8 cellular contexts compared by ENCODE assay signal in the genomic region with DNA sequence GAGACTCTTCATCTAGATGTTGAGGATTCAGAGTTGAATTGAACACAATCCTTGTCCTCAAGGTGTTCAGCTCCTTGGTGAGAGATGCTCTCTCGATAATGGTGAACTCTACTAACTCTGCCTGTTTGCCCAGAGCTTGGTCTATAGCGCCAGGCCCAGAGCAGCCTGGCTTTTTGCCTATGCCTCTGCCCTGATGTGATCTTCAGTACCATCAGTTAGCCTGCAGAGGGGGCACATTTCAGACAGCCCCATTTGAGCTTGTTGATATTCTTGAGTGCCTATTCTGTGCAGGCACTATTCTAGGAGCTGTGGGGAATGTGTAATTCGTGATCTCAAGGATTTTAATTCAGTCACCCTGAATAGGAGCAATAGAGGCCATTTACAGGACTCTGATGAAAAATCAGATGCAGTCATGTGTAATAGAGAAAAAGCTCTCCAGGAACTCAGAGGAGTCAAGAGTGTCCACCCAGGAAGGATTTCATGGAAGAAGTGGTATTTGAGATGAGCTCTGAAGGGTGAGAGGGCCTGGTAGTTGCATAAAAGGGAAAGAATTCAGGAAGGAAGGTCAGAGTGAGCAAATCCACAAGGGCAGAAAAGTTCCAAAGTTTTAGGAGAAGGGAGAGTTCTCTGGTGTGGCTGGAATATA. TPM values are rescaled to one million over a fixed set of nuclear protein-coding genes. Genes with fewer than 3 reads are reported as not detected.
DNase-seq lines count a peak whose midpoint lies in the region; TF ChIP-seq lines count a peak whose summit lies in the region.

No MANE protein-coding gene starts in this region.

- 72% methylated on average over 3 of the region's 3 CpGs for WGBS in suprapubic skin

- intact Hi-C loops in left ventricle myocardium inferior (cut with micrococcal nuclease), result no loop called here

- DNase-seq in NCI-H2227 (lab: John Stamatoyannopoulos, UW; ENCODE audit: unreplicated experiment) (peak; percentile 20), NCI-H2227 treated with DMSO at 0.1 percent for 48 hours (lab: John Stamatoyannopoulos, UW) (no peak), Kasumi-1 (lab: John Stamatoyannopoulos, UW) (peak; percentile 57 to 67), left ventricle myocardium inferior (no peak), suprapubic skin (ENCODE audit: low spot score in 2 of 2) (no peak)
- peak; percentile 17 to 18 for DNase-seq in activated CD4-positive, alpha-beta T cell treated with anti-CD3 and anti-CD28 coated beads, Interleukin-2, amount 50 U/mL, for 4 hours
- no peak for DNase-seq in stimulated activated CD4-positive, alpha-beta T cell treated with anti-CD3 and anti-CD28 coated beads, Interleukin-2, amount 100 ng/mL, for 24 hours

- no peak for TF ChIP-seq EP300 in suprapubic skin (IDR thresholded peaks at IDR 0.05)

- H3K4me1 ChIP-seq in left ventricle myocardium inferior, result peaks cover 22% of the 10 kb centered on the region
- H3K4me1 ChIP-seq in suprapubic skin, result no peaks in the 10 kb centered on the region

- H3K27me3 ChIP-seq in left ventricle myocardium inferior (ENCODE audit: low read depth) (no peaks in the 10 kb centered on the region), suprapubic skin (no peaks in the 10 kb centered on the region)

- H3K27ac ChIP-seq in left ventricle myocardium inferior (replicated peaks) (no peak overlapping the region), temporal lobe (ENCODE audit: low read depth, low read length) (peak overlapping the region; percentile 99), suprapubic skin (no peak overlapping the region)

- peaks cover 100% of the 10 kb centered on the region for H3K36me3 ChIP-seq in left ventricle myocardium inferior
- H3K36me3 ChIP-seq in suprapubic skin, result peaks cover 96% of the 10 kb centered on the region

- no peak for TF ChIP-seq POLR2A in suprapubic skin (IDR thresholded peaks at IDR 0.05)

- H3K9me3 ChIP-seq in left ventricle myocardium inferior (replicated peaks) (no peaks in the 10 kb centered on the region), suprapubic skin (no peaks in the 10 kb centered on the region)

- TF ChIP-seq CTCF in left ventricle myocardium inferior (IDR thresholded peaks at IDR 0.05; ENCODE audit: borderline replicate concordance) (peak; percentile 50), suprapubic skin (IDR thresholded peaks at IDR 0.05) (peak in 1 of 2 donors; percentile 55)

- no peak overlapping the region for H3K4me3 ChIP-seq in left ventricle myocardium inferior
- H3K4me3 ChIP-seq in suprapubic skin, result no peak overlapping the region

RNA-seq across cellular contexts. Expression of gene GTPBP1, which starts 19.3 kb away (rescaled TPM):
- total RNA-seq in left ventricle myocardium inferior (28.9 TPM), temporal lobe (28.5 TPM), suprapubic skin (100 to 1,000 TPM in 1 of 4 donors, 10 to 100 TPM in 3; 73.0 to 100 (median 76.8) TPM)

RNA-seq across cellular contexts. Expression of gene JOSD1, which starts 24.3 kb away (rescaled TPM):
- total RNA-seq in left ventricle myocardium inferior (18.7 TPM), temporal lobe (44.5 TPM), suprapubic skin (10 to 100 TPM; 51.4 to 87.4 (median 62.3) TPM)

RNA-seq across cellular contexts. Expression of gene SUN2, which starts 30.7 kb away (rescaled TPM):
- total RNA-seq in left ventricle myocardium inferior (116 TPM), temporal lobe (77.9 TPM), suprapubic skin (100 to 1,000 TPM; 186 to 262 (median 232) TPM)

RNA-seq across cellular contexts. Expression of gene TOMM22, which starts 43.3 kb away (rescaled TPM):
- total RNA-seq in left ventricle myocardium inferior (66.6 TPM), temporal lobe (31.0 TPM), suprapubic skin (10 to 100 TPM; 15.6 to 56.2 (median 36.7) TPM)

Comparison
In these comparisons a context has a peak if more than half of its experiments do, and no peak if none do; other contexts are left out.
1. DNase-seq: peak in NCI-H2227 (single experiment), Kasumi-1 (2 of 2) and activated CD4-positive, alpha-beta T cell treated with anti-CD3 and anti-CD28 coated beads, Interleukin-2, amount 50 U/mL, for 4 hours (2 of 2); none in NCI-H2227 treated with DMSO at 0.1 percent for 48 hours (single experiment), left ventricle myocardium inferior (single experiment), stimulated activated CD4-positive, alpha-beta T cell treated with anti-CD3 and anti-CD28 coated beads, Interleukin-2, amount 100 ng/mL, for 24 hours (0 of 2) and suprapubic skin (0 of 2).